8 cellular contexts compared by ENCODE assay signal in genomic region chr5:154940772-154941620, GRCh38. TPM values are rescaled to one million over a fixed set of nuclear protein-coding genes. Genes with fewer than 3 reads are reported as not detected.
DNase-seq lines count a peak whose midpoint lies in the region; ATAC-seq and TF ChIP-seq lines count a peak whose summit lies in the region.

MRPL22 (plus strand) TSS chr5:154941073; CDS start chr5:154941111, 38 bp downstream.

- peak within 1 kb of the TSS; percentile 79 for H3K27ac ChIP-seq in RWPE1
- peak within 1 kb of the TSS; percentile 94 for H3K27ac ChIP-seq in naive thymus-derived CD4-positive, alpha-beta T cell (ENCODE audit: low read depth, low read length)

- H3K27me3 Mint-ChIP-seq in activated T-helper 17 cell treated with anti-CD3 and anti-CD28 coated beads, Interleukin-2, amount 50 U/mL, for 72 hours = no peaks in the 10 kb centered on the region
- no peaks in the 10 kb centered on the region for H3K27me3 Mint-ChIP-seq in naive thymus-derived CD4-positive, alpha-beta T cell
- no peaks in the 10 kb centered on the region for H3K27me3 Mint-ChIP-seq in stimulated activated memory B cell treated with anti-CD40 and anti-IgM and Interleukin-4, amounts not matched to agents 10 μg/mL and 1 μg/mL and 100 μg/mL, for 72 hours

- H3K27me3 ChIP-seq in naive thymus-derived CD4-positive, alpha-beta T cell (ENCODE audit: control insufficient read depth in 2 of 2, insufficient read depth in 2 of 2, low read length in 2 of 2) = no peaks in the 10 kb centered on the region

- peak within 1 kb of the TSS; percentile 99 for H3K4me3 ChIP-seq in fibroblast of mammary gland (ENCODE audit: control insufficient read depth, low read depth, low read length)
- H3K4me3 ChIP-seq in naive thymus-derived CD4-positive, alpha-beta T cell (ENCODE audit: low read length) = peak within 1 kb of the TSS; percentile 76

- DNase-seq in Daoy (ENCODE audit: low read depth) = peak; percentile 95
- peak; percentile 79 for DNase-seq in GOT3 (lab: John Stamatoyannopoulos, UW)
- peak; percentile 99 for DNase-seq in LoVo (ENCODE audit: low spot score)
- DNase-seq in RWPE1 (ENCODE audit: low spot score) = peak; percentile 98
- DNase-seq in fibroblast of mammary gland (ENCODE audit: low read depth) = peak; percentile 92
- peak; percentile 85 to 99 (median 94) for DNase-seq in naive thymus-derived CD4-positive, alpha-beta T cell

- peaks cover 0 to 15% (median 0%) of the 10 kb centered on the region in 3 experiments for H3K36me3 ChIP-seq in naive thymus-derived CD4-positive, alpha-beta T cell (ENCODE audit: control insufficient read depth in 2 of 3, insufficient read depth in 3 of 3, low read length in 3 of 3)

- H3K4me1 ChIP-seq in naive thymus-derived CD4-positive, alpha-beta T cell (ENCODE audit: control insufficient read depth in 2 of 2, insufficient read depth in 2 of 2, low read length in 2 of 2) = peaks cover 22 to 25% of the 10 kb centered on the region in 2 donors

- no peaks in the 10 kb centered on the region for H3K9me3 ChIP-seq in naive thymus-derived CD4-positive, alpha-beta T cell (ENCODE audit: control insufficient read depth in 2 of 3, low read length in 3 of 3)

- H3K4me3 Mint-ChIP-seq in activated T-helper 17 cell treated with anti-CD3 and anti-CD28 coated beads, Interleukin-2, amount 50 U/mL, for 72 hours = peak within 1 kb of the TSS; percentile 95
- H3K4me3 Mint-ChIP-seq in naive thymus-derived CD4-positive, alpha-beta T cell = peak within 1 kb of the TSS; percentile 89 to 100 (median 96)
- H3K4me3 Mint-ChIP-seq in stimulated activated memory B cell treated with anti-CD40 and anti-IgM and Interleukin-4, amounts not matched to agents 10 μg/mL and 1 μg/mL and 100 μg/mL, for 72 hours = peak within 1 kb of the TSS; percentile 91

- CTCF ChIA-PET in RWPE1 (lab: Yijun Ruan, JAX) = no interaction called here
- CTCF ChIA-PET in naive thymus-derived CD4-positive, alpha-beta T cell (lab: Charles Lee) = no interaction called here

- H3K4me1 Mint-ChIP-seq in activated T-helper 17 cell treated with anti-CD3 and anti-CD28 coated beads, Interleukin-2, amount 50 U/mL, for 72 hours = peaks cover 5% of the 10 kb centered on the region
- peaks cover 23 to 62% (median 47%) of the 10 kb centered on the region in 7 donors for H3K4me1 Mint-ChIP-seq in naive thymus-derived CD4-positive, alpha-beta T cell
- peaks cover 30% of the 10 kb centered on the region for H3K4me1 Mint-ChIP-seq in stimulated activated memory B cell treated with anti-CD40 and anti-IgM and Interleukin-4, amounts not matched to agents 10 μg/mL and 1 μg/mL and 100 μg/mL, for 72 hours

- POLR2A ChIA-PET in RWPE1 (lab: Yijun Ruan, JAX; ENCODE audit: low non-redundant PET) = no interaction called here
- POLR2A ChIA-PET in naive thymus-derived CD4-positive, alpha-beta T cell (lab: Charles Lee) = interaction anchor here (0.6 to 1.5 kb wide), 5 partner anchors 9 to 116 kb away, joined by 3 to 5 read pairs (median 4); no protein-coding TSS in a partner anchor

- peak; percentile 63 for ATAC-seq in activated T-helper 17 cell treated with anti-CD3 and anti-CD28 coated beads, Interleukin-2, amount 50 U/mL, for 72 hours (replicated peaks)
- ATAC-seq in naive thymus-derived CD4-positive, alpha-beta T cell = peak; percentile 84
- peak; percentile 81 for ATAC-seq in stimulated activated memory B cell treated with anti-CD40 and anti-IgM and Interleukin-4, amounts not matched to agents 10 μg/mL and 1 μg/mL and 100 μg/mL, for 72 hours

- intact Hi-C loops in naive thymus-derived CD4-positive, alpha-beta T cell (cut with micrococcal nuclease) = loop anchor here (1.0 to 10.0 kb wide), 11 partner anchors 83 to 1994 kb away; partner anchors contain the start of genes CNOT8 (in 2 of the 2), FAM114A2 (in 2 of the 2), GALNT10 (in 2 of the 2) and MFAP3 (in 2 of the 2)

- peaks cover 22% of the 10 kb centered on the region for H3K36me3 Mint-ChIP-seq in activated T-helper 17 cell treated with anti-CD3 and anti-CD28 coated beads, Interleukin-2, amount 50 U/mL, for 72 hours (ENCODE audit: low read depth)
- peaks cover 0 to 5% (median 0%) of the 10 kb centered on the region in 5 donors for H3K36me3 Mint-ChIP-seq in naive thymus-derived CD4-positive, alpha-beta T cell
- no peaks in the 10 kb centered on the region for H3K36me3 Mint-ChIP-seq in stimulated activated memory B cell treated with anti-CD40 and anti-IgM and Interleukin-4, amounts not matched to agents 10 μg/mL and 1 μg/mL and 100 μg/mL, for 72 hours

- H3K27ac Mint-ChIP-seq in activated T-helper 17 cell treated with anti-CD3 and anti-CD28 coated beads, Interleukin-2, amount 50 U/mL, for 72 hours = peak within 1 kb of the TSS; percentile 97
- H3K27ac Mint-ChIP-seq in naive thymus-derived CD4-positive, alpha-beta T cell = peak within 1 kb of the TSS; percentile 93 to 98 (median 96)
- H3K27ac Mint-ChIP-seq in stimulated activated memory B cell treated with anti-CD40 and anti-IgM and Interleukin-4, amounts not matched to agents 10 μg/mL and 1 μg/mL and 100 μg/mL, for 72 hours = peak within 1 kb of the TSS; percentile 89

- TF ChIP-seq CTCF in RWPE1 (conservative IDR thresholded peaks at IDR 0.05; ENCODE audit: low read depth) = no peak
- no peak for TF ChIP-seq CTCF in fibroblast of mammary gland (conservative IDR thresholded peaks at IDR 0.05; ENCODE audit: control insufficient read depth, insufficient read depth, low read depth, low read length)

- no peaks in the 10 kb centered on the region for H3K9me3 Mint-ChIP-seq in activated T-helper 17 cell treated with anti-CD3 and anti-CD28 coated beads, Interleukin-2, amount 50 U/mL, for 72 hours
- H3K9me3 Mint-ChIP-seq in naive thymus-derived CD4-positive, alpha-beta T cell = peaks cover 0 to 5% (median 0%) of the 10 kb centered on the region in 11 donors
- no peaks in the 10 kb centered on the region for H3K9me3 Mint-ChIP-seq in stimulated activated memory B cell treated with anti-CD40 and anti-IgM and Interleukin-4, amounts not matched to agents 10 μg/mL and 1 μg/mL and 100 μg/mL, for 72 hours

RNA-seq across cellular contexts. Expression of gene MRPL22, which starts in this region (rescaled TPM):
- 15.6 and 34.3 TPM in 2 replicates for total RNA-seq in Daoy (2014; rRNA removed; shearing (Covaris generic))
- 10 to 100 TPM; 66.4 to 92.0 TPM for total RNA-seq in activated T-helper 17 cell treated with anti-CD3 and anti-CD28 coated beads, Interleukin-2, amount 50 U/mL, for 72 hours
- total RNA-seq in naive thymus-derived CD4-positive, alpha-beta T cell = 10 to 100 TPM; 18.4 to 62.0 (median 24.9) TPM
- polyA plus RNA-seq in naive thymus-derived CD4-positive, alpha-beta T cell = 10 to 100 TPM; 89.2 to 97.6 TPM

Comparison
In these comparisons a context has a peak if more than half of its experiments do, and no peak if none do; other contexts are left out.
1. Peak in every context shown above with its lines: DNase-seq, ATAC-seq, H3K4me3 ChIP-seq and H3K27ac ChIP-seq.